Comparison of ENCODE assay signal across 22 cellular contexts in the genomic region with DNA sequence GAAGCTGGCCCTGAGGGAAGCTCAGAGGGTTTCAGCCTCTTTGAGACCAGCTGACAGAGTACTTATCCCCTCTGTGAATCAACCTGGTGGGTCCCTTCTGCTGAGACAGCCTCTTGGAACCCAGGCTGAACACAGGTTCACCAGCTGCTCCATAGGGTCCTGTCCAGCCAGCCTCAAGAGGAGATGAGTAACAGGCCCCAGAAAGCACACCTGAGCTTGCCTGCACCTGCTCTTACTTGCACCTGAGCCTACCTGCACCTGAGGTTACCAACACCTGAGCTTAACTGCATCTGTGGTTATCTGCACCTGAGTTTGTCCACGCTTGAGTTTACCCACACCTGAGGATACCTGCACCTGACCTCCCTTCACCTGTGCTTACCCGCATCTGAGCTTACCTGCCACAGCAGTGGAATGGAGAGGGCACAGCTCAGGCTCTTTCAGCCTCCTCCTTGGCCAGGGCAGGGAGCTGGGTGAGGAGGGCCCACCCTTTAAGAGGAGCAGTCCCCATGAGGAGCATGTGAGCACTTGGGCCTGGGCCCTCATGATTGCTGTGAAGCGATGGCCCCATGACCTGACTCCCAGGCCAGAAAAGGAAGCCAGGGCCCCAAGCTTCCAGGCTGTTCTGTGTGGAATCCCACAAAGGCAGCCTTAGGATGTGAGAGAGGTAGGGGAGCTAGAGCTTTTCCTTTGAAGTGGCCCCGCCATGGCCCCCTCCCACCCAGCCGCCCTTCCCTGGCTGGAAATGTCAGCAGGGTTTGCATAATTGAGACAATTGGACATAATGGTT. TPM values are rescaled to one million over a fixed set of nuclear protein-coding genes. Genes with fewer than 3 reads are reported as not detected.
DNase-seq lines count a peak whose midpoint lies in the region; ATAC-seq and TF ChIP-seq lines count a peak whose summit lies in the region.
"Had no signal": no experiment of that assay in that cellular context is flagged by ENCODE, and none has a peak within 500 bp of the region (broad histone marks: within the 10 kb centered on the region; RNA-seq: fewer than 3 reads in every experiment).

A gene (minus strand): TSS at position 464 of the 787 bp plus-strand sequence. CDS start 20,370 bp downstream, outside the sequence.

- H3K9me3 Mint-ChIP-seq in stimulated activated memory B cell treated with anti-CD40 and anti-IgM and Interleukin-4, amounts not matched to agents 10 μg/mL and 1 μg/mL and 100 μg/mL, for 72 hours = no peaks in the 10 kb centered on the region

- H3K4me3 Mint-ChIP-seq in stimulated activated memory B cell treated with anti-CD40 and anti-IgM and Interleukin-4, amounts not matched to agents 10 μg/mL and 1 μg/mL and 100 μg/mL, for 72 hours = no peak within 1 kb of the TSS

- TF ChIP-seq CTCF in VCaP (conservative IDR thresholded peaks at IDR 0.05) = no peak
- TF ChIP-seq CTCF in foreskin keratinocyte (conservative IDR thresholded peaks at IDR 0.05) = no peak

- H3K27me3 ChIP-seq in foreskin keratinocyte = peaks cover 15% of the 10 kb centered on the region
- H3K27me3 ChIP-seq: BE2C had no signal

- H3K27me3 Mint-ChIP-seq in stimulated activated memory B cell treated with anti-CD40 and anti-IgM and Interleukin-4, amounts not matched to agents 10 μg/mL and 1 μg/mL and 100 μg/mL, for 72 hours = no peaks in the 10 kb centered on the region

- H3K27ac ChIP-seq in VCaP = peak within 1 kb of the TSS; percentile 86
- H3K27ac ChIP-seq in foreskin keratinocyte = no peak within 1 kb of the TSS
- H3K27ac ChIP-seq: 22Rv1, RWPE1 had no signal

- ATAC-seq in foreskin keratinocyte = peak; percentile 76
- peak; percentile 25 for ATAC-seq in stimulated activated memory B cell treated with anti-CD40 and anti-IgM and Interleukin-4, amounts not matched to agents 10 μg/mL and 1 μg/mL and 100 μg/mL, for 72 hours
- ATAC-seq: activated CD4-positive, CD25-positive, alpha-beta regulatory T cell treated with anti-CD3 and anti-CD28 coated beads, Interleukin-2, amount 50 U/mL, for 24 hours; right cardiac atrium had no signal

- no peak within 1 kb of the TSS for H3K27ac Mint-ChIP-seq in stimulated activated memory B cell treated with anti-CD40 and anti-IgM and Interleukin-4, amounts not matched to agents 10 μg/mL and 1 μg/mL and 100 μg/mL, for 72 hours

- H3K4me1 ChIP-seq in foreskin keratinocyte = peaks cover 4% of the 10 kb centered on the region
- H3K4me1 ChIP-seq: BE2C had no signal

- DNase-seq in NCI-H1417 (lab: John Stamatoyannopoulos, UW) (peak; percentile 9 to 58 (median 20)), NCI-H1417 treated with DMSO at 0.1 percent for 48 hours (lab: John Stamatoyannopoulos, UW) (no peak), foreskin keratinocyte (peak in 1 of 2 donors; percentile 41), NCI-H2029 (lab: John Stamatoyannopoulos, UW) (no peak), DMS153 treated with DMSO at 0.1 percent for 48 hours (lab: John Stamatoyannopoulos, UW; ENCODE audit: unreplicated experiment) (no peak)
- no peak for DNase-seq in stimulated activated naive CD4-positive, alpha-beta T cell treated with Interleukin-2 at 50 U/mL for 16 hours (lab: John Stamatoyannopoulos, UW)
- DNase-seq: BE2C; GF-D8; NCI-H1694 treated with DMSO at 0.1 percent for 48 hours; occipital lobe; right cardiac atrium; stimulated activated CD4-positive, alpha-beta T cell treated with anti-CD3 and anti-CD28 coated beads, Interleukin-15, amount 100 ng/mL, for 24 hours; T-helper 9 cell; trophoblast cell had no signal

- no peaks in the 10 kb centered on the region for H3K36me3 Mint-ChIP-seq in stimulated activated memory B cell treated with anti-CD40 and anti-IgM and Interleukin-4, amounts not matched to agents 10 μg/mL and 1 μg/mL and 100 μg/mL, for 72 hours

- peaks cover 26% of the 10 kb centered on the region for H3K4me1 Mint-ChIP-seq in stimulated activated memory B cell treated with anti-CD40 and anti-IgM and Interleukin-4, amounts not matched to agents 10 μg/mL and 1 μg/mL and 100 μg/mL, for 72 hours

RNA-seq across cellular contexts. Expression of the gene that starts here (rescaled TPM):
- not detected in 2 replicates for total RNA-seq in foreskin keratinocyte
- 0.03 TPM in 1 of 2 replicates, not detected in the other for polyA plus RNA-seq in foreskin keratinocyte
- total RNA-seq: activated CD8-positive, alpha-beta memory T cell treated with anti-CD3 and anti-CD28 coated beads for 36 hours; epithelial cell of proximal tubule; glomerular endothelial cell; occipital lobe; right cardiac atrium had no signal

Comparison
In these comparisons a context has a peak if more than half of its experiments do, and no peak if none do; other contexts are left out.
1. DNase-seq: peak in NCI-H1417 (3 of 3); none in NCI-H1417 treated with DMSO at 0.1 percent for 48 hours (single experiment), NCI-H2029 (single experiment), stimulated activated naive CD4-positive, alpha-beta T cell treated with Interleukin-2 at 50 U/mL for 16 hours (single experiment) and DMS153 treated with DMSO at 0.1 percent for 48 hours (single experiment).
2. Peak in ATAC-seq in foreskin keratinocyte; RNA of the gene not detected or under 1 TPM.